ENCODE assay signal across 1 cellular context in genomic region chr11:64238076-64238475, GRCh38.
TF ChIP-seq lines count a peak whose summit lies in the region.

No MANE protein-coding gene starts in this region.

TF ChIP-seq in HCT116, 20 proteins besides CTCF, POLR2A, EP300 and RAD21:
- no peak for TF ChIP-seq ATF3 (IDR thresholded peaks at IDR 0.05)
- TF ChIP-seq YY1 (IDR thresholded peaks at IDR 0.05; ENCODE audit: extremely low read depth, insufficient replicate concordance, low read depth, low read length): no peak
- TF ChIP-seq ELF1 (IDR thresholded peaks at IDR 0.05; ENCODE audit: borderline replicate concordance, low read depth): no peak
- no peak for TF ChIP-seq CEBPB (IDR thresholded peaks at IDR 0.05; ENCODE audit: low read depth)
- TF ChIP-seq FOSL1 (IDR thresholded peaks at IDR 0.05; ENCODE audit: low read depth): no peak
- TF ChIP-seq REST (IDR thresholded peaks at IDR 0.05; ENCODE audit: low read depth): no peak
- no peak for TF ChIP-seq SP1 (IDR thresholded peaks at IDR 0.05; ENCODE audit: low read depth)
- TF ChIP-seq ZBTB33 (IDR thresholded peaks at IDR 0.05; ENCODE audit: extremely low read depth, insufficient replicate concordance, low read length): no peak
- no peak for TF ChIP-seq EZH2phosphoT487 (IDR thresholded peaks at IDR 0.05; ENCODE audit: borderline replicate concordance)
- no peak for TF ChIP-seq TCF7L2 (IDR thresholded peaks at IDR 0.05; ENCODE audit: borderline replicate concordance, extremely low read depth, insufficient read depth, insufficient read length)
- TF ChIP-seq EGR1 (IDR thresholded peaks at IDR 0.05; ENCODE audit: low read depth): no peak
